In the genomic region with DNA sequence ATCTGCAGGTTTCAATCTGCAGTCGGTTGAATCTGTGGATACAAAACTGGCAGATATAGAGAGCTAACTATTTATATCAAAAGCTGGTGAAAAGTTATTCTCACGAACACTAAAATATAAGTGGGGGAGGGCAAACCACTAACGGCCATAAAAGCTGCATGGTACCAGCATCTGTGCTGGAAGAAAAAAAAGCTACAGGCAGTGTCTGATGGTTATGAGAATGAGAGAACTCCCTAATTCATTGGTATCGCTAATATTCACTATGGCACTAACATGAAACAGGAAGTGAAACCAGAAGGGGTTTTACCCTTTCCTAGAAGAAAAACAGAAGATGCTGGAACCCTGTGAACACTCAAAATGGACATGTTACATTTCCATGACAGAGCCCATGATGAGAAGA, we compare ENCODE assay signal across 9 cellular contexts. TPM values are rescaled to one million over a fixed set of nuclear protein-coding genes. Genes with fewer than 3 reads are reported as not detected.
A peak's percentile ranks its signal among the peaks of the same experiment; 100 is the strongest.
DNase-seq lines count a peak whose midpoint lies in the region; ATAC-seq and TF ChIP-seq lines count a peak whose summit lies in the region.
"Had no signal": no experiment of that assay in that cellular context is flagged by ENCODE, and none has a peak within 500 bp of the region (broad histone marks: within the 10 kb centered on the region; RNA-seq: fewer than 3 reads in every experiment).

No MANE protein-coding gene starts in this region.

- H3K9me3 Mint-ChIP-seq in activated T-cell treated with anti-CD3 and anti-CD28 coated beads, Interleukin-2, amount 50 U/mL, for 4 hours, result peaks cover 10% of the 10 kb centered on the region

- DNase-seq in activated T-cell treated with anti-CD3 and anti-CD28 coated beads, Interleukin-2, amount 50 U/mL, for 4 hours, result no peak
- DNase-seq in activated T-cell treated with anti-CD3 and anti-CD28 coated beads for 4 hours (no peak), NB4 (ENCODE audit: low read depth) (peak; percentile 63), heart right ventricle (no peak), body of pancreas (no peak), NCI-H1694 treated with DMSO at 0.1 percent for 48 hours (lab: John Stamatoyannopoulos, UW) (no peak)

- H3K27ac ChIP-seq in thymus (ENCODE audit: low read depth) (peak overlapping the region; percentile 65), heart right ventricle (no peak overlapping the region), body of pancreas (no peak overlapping the region)
- H3K27ac ChIP-seq: ascending aorta had no signal

- WGBS in thymus, result 4% methylated on average over 4 of the region's 4 CpGs
- 77 to 87% methylated on average over 4 of the region's 4 CpGs for WGBS in heart right ventricle, 2 donors
- 68 to 77% methylated on average over 4 of the region's 4 CpGs for WGBS in body of pancreas, 2 donors

- no peak for TF ChIP-seq CTCF in NB4 (IDR thresholded peaks at IDR 0.05; ENCODE audit: low read depth, low read length)
- no peak for TF ChIP-seq CTCF in heart right ventricle (IDR thresholded peaks at IDR 0.05)
- TF ChIP-seq CTCF in body of pancreas (IDR thresholded peaks at IDR 0.05), result no peak

- TF ChIP-seq POLR2A in NB4 (IDR thresholded peaks at IDR 0.05; ENCODE audit: extremely low read depth, insufficient read length) (no peak), body of pancreas (IDR thresholded peaks at IDR 0.05) (no peak)

- intact Hi-C loops in heart right ventricle (cut with DNase I), result no loop called here
- intact Hi-C loops in body of pancreas (cut with DNase I), result no loop called here

- no peaks in the 10 kb centered on the region for H3K27me3 Mint-ChIP-seq in activated T-cell treated with anti-CD3 and anti-CD28 coated beads, Interleukin-2, amount 50 U/mL, for 4 hours (ENCODE audit: low read depth)

- H3K36me3 ChIP-seq in thymus (ENCODE audit: control insufficient read depth, insufficient read depth) (peaks cover 10% of the 10 kb centered on the region), heart right ventricle (peaks cover 0 to 12% (median 0%) of the 10 kb centered on the region in 9 donors), body of pancreas (replicated peaks in 1 of 2; ENCODE audit: insufficient read depth in 1 of 2, low read depth in 2 of 2) (no peaks in the 10 kb centered on the region)

- peaks cover 26% of the 10 kb centered on the region for H3K4me1 Mint-ChIP-seq in activated T-cell treated with anti-CD3 and anti-CD28 coated beads, Interleukin-2, amount 50 U/mL, for 4 hours (ENCODE audit: low read depth)

- H3K27me3 ChIP-seq in thymus (ENCODE audit: control insufficient read depth, insufficient read depth) (no peaks in the 10 kb centered on the region), heart right ventricle (no peaks in the 10 kb centered on the region), body of pancreas (no peaks in the 10 kb centered on the region)
- H3K27me3 ChIP-seq: ascending aorta had no signal

- H3K4me3 Mint-ChIP-seq in activated T-cell treated with anti-CD3 and anti-CD28 coated beads, Interleukin-2, amount 50 U/mL, for 4 hours, result peak overlapping the region; percentile 33

- H3K36me3 Mint-ChIP-seq in activated T-cell treated with anti-CD3 and anti-CD28 coated beads, Interleukin-2, amount 50 U/mL, for 4 hours (ENCODE audit: insufficient read depth), result peaks cover 23% of the 10 kb centered on the region

- peaks cover 20% of the 10 kb centered on the region for H3K4me1 ChIP-seq in thymus (ENCODE audit: control insufficient read depth, insufficient read depth, low read length)
- H3K4me1 ChIP-seq in heart right ventricle, result peaks cover 0 to 5% (median 0%) of the 10 kb centered on the region in 9 donors
- H3K4me1 ChIP-seq in body of pancreas, result peaks cover 16% of the 10 kb centered on the region
- H3K4me1 ChIP-seq: ascending aorta had no signal

- H3K9me3 ChIP-seq in thymus (ENCODE audit: control insufficient read depth) (peaks cover 4% of the 10 kb centered on the region), heart right ventricle (peaks cover 0 to 26% (median 5%) of the 10 kb centered on the region in 11 donors), body of pancreas (no peaks in the 10 kb centered on the region)

- ATAC-seq in activated T-cell treated with anti-CD3 and anti-CD28 coated beads, Interleukin-2, amount 50 U/mL, for 4 hours, result peak; percentile 41 to 60
- ATAC-seq in HG02763 (IDR thresholded peaks at IDR 0.05; ENCODE audit: unreplicated experiment), result peak; percentile 66
- no peak for ATAC-seq in heart right ventricle
- no peak for ATAC-seq in body of pancreas

- no peak overlapping the region for H3K4me3 ChIP-seq in NB4 (ENCODE audit: low read depth, low read length)
- H3K4me3 ChIP-seq in thymus (ENCODE audit: low read length), result peak overlapping the region; percentile 39
- no peak overlapping the region for H3K4me3 ChIP-seq in heart right ventricle
- no peak overlapping the region for H3K4me3 ChIP-seq in body of pancreas
- H3K4me3 ChIP-seq: ascending aorta had no signal

RNA-seq across cellular contexts. Expression of a gene that starts 15.9 kb away (rescaled TPM):
- 1 to 10 TPM; 5.1 to 7.0 (median 5.2) TPM for total RNA-seq in activated T-cell treated with anti-CD3 and anti-CD28 coated beads, Interleukin-2, amount 50 U/mL, for 4 hours
- polyA plus RNA-seq in thymus (21.6 TPM), heart right ventricle (10 to 100 TPM; 10.6 to 11.5 TPM)
- total RNA-seq in heart right ventricle (10 to 100 TPM; 22.2 to 32.2 (median 24.8) TPM), body of pancreas (10 to 100 TPM; 36.9 to 37.4 TPM)

RNA-seq across cellular contexts. Expression of a gene that starts 30.4 kb away (rescaled TPM):
- total RNA-seq in activated T-cell treated with anti-CD3 and anti-CD28 coated beads, Interleukin-2, amount 50 U/mL, for 4 hours, result 1 to 10 TPM; 3.0 to 4.7 (median 4.4) TPM
- polyA plus RNA-seq in thymus (42.2 TPM), heart right ventricle (10 to 100 TPM in 1 of 2 donors, 1 to 10 TPM in 1; 5.6 to 15.7 TPM)
- total RNA-seq in heart right ventricle (1 to 10 TPM; 1.5 to 3.6 (median 2.7) TPM), body of pancreas (10 to 100 TPM; 29.3 to 34.0 TPM)

Comparison
In these comparisons a context has a peak if more than half of its experiments do, and no peak if none do; other contexts are left out.
1. ATAC-seq: peak in activated T-cell treated with anti-CD3 and anti-CD28 coated beads, Interleukin-2, amount 50 U/mL, for 4 hours (2 of 2) and HG02763 (single experiment); none in heart right ventricle (0 of 8) and body of pancreas (single experiment).
2. RNA of a gene that starts 30.4 kb away (total RNA-seq): 29.3 to 34.0 TPM in body of pancreas; 3.0 to 4.7 TPM in activated T-cell treated with anti-CD3 and anti-CD28 coated beads, Interleukin-2, amount 50 U/mL, for 4 hours and 1.5 to 3.6 TPM in heart right ventricle; every median in the first group is over 4 times any median in the second.